Comparison of ENCODE assay signal across 8 cellular contexts in genomic region chr1:180501865-180502360, GRCh38. TPM values are rescaled to one million over a fixed set of nuclear protein-coding genes. Genes with fewer than 3 reads are reported as not detected.
DNase-seq lines count a peak whose midpoint lies in the region; ATAC-seq, FAIRE-seq and TF ChIP-seq lines count a peak whose summit lies in the region.
"Had no signal": no experiment of that assay in that cellular context is flagged by ENCODE, and none has a peak within 500 bp of the region (broad histone marks: within the 10 kb centered on the region; RNA-seq: fewer than 3 reads in every experiment).

No MANE protein-coding gene starts in this region.

- H3K27ac Mint-ChIP-seq in T-helper 17 cell: peak overlapping the region; percentile 96

- peak overlapping the region; percentile 94 for H3K4me3 Mint-ChIP-seq in T-helper 17 cell

- H3K27me3 Mint-ChIP-seq in T-helper 17 cell: no peaks in the 10 kb centered on the region

- H3K9me3 ChIP-seq in T-helper 17 cell (ENCODE audit: control insufficient read depth, low read length, poor library complexity, severe bottlenecking): no peaks in the 10 kb centered on the region
- no peaks in the 10 kb centered on the region for H3K9me3 ChIP-seq in skeletal muscle tissue (ENCODE audit: control insufficient read depth in 3 of 3, low read length in 3 of 3)

- H3K36me3 Mint-ChIP-seq in T-helper 17 cell (ENCODE audit: low read depth): no peaks in the 10 kb centered on the region

- H3K9ac ChIP-seq in skeletal muscle tissue (ENCODE audit: low read depth in 1 of 3, low read length in 3 of 3): peak overlapping the region; percentile 89 to 96 (median 94)

- H3K4me3 ChIP-seq in foreskin fibroblast (ENCODE audit: low read depth in 1 of 2, low read length in 2 of 2): peak overlapping the region; percentile 74 to 91
- peak overlapping the region; percentile 88 to 100 (median 99) for H3K4me3 ChIP-seq in skeletal muscle tissue (ENCODE audit: low read length in 3 of 3)

- TF ChIP-seq POLR2A in GM12891 (IDR thresholded peaks at IDR 0.05; ENCODE audit: low read depth, low read length): no peak

- DNase-seq in GM12891 (ENCODE audit: insufficient read length, low spot score) (peak; percentile 49), HuH-7.5 (ENCODE audit: low spot score) (peak; percentile 62), T-helper 17 cell (peak; percentile 14 to 27 (median 16)), foreskin fibroblast (no peak), DMS 273 (lab: John Stamatoyannopoulos, UW; ENCODE audit: unreplicated experiment) (no peak)

- TF ChIP-seq CTCF in foreskin fibroblast (IDR thresholded peaks at IDR 0.05; ENCODE audit: low read depth, low read length): no peak

- no peaks in the 10 kb centered on the region for H3K36me3 ChIP-seq in skeletal muscle tissue (ENCODE audit: control insufficient read depth in 3 of 3, insufficient read depth in 3 of 3, low read length in 3 of 3)

- H3K27me3 ChIP-seq in skeletal muscle tissue (ENCODE audit: control insufficient read depth in 3 of 3, insufficient read depth in 3 of 3, low read length in 3 of 3): no peaks in the 10 kb centered on the region

- ATAC-seq in GM21526 (IDR thresholded peaks at IDR 0.05; ENCODE audit: low FRiP score, unreplicated experiment) (peak; percentile 24), T-helper 17 cell (peak; percentile 14)

- peaks cover 27% of the 10 kb centered on the region for H3K4me1 Mint-ChIP-seq in T-helper 17 cell

- peak overlapping the region; percentile 82 for H3K27ac ChIP-seq in skeletal muscle tissue (ENCODE audit: low read depth, low read length)

- peaks cover 8 to 21% (median 14%) of the 10 kb centered on the region in 3 donors for H3K4me1 ChIP-seq in skeletal muscle tissue (ENCODE audit: control insufficient read depth in 3 of 3, insufficient read depth in 3 of 3, low read length in 3 of 3)

- FAIRE-seq in GM12891 (lab: Jason Lieb, UNC): no peak
- FAIRE-seq: endometrium had no signal

TF ChIP-seq in GM12891, 5 proteins besides CTCF, POLR2A, EP300 and RAD21:
- TF ChIP-seq POU2F2 (IDR thresholded peaks at IDR 0.05; ENCODE audit: low read depth, low read length): no peak
- TF ChIP-seq PAX5 (IDR thresholded peaks at IDR 0.05; ENCODE audit: insufficient read depth, low read length, severe bottlenecking): no peak
- TF ChIP-seq TAF1 (IDR thresholded peaks at IDR 0.05; ENCODE audit: low read depth, low read length): no peak
- TF ChIP-seq SPI1 (IDR thresholded peaks at IDR 0.05; ENCODE audit: low read depth, low read length): no peak
- no peak for TF ChIP-seq POLR2AphosphoS5 (IDR thresholded peaks at IDR 0.05; ENCODE audit: low read depth, low read length)

RNA-seq across cellular contexts. Expression of gene ACBD6, which starts 0.5 kb away (rescaled TPM):
- 58.9 TPM for polyA plus RNA-seq in GM12891 (2012; ENCODE audit: low read depth, missing spikeins)
- total RNA-seq in T-helper 17 cell (10 to 100 TPM; 28.9 to 33.1 TPM), skeletal muscle tissue (40.7 TPM)

RNA-seq across cellular contexts. Expression of gene OVAAL, which starts 56.9 kb away (rescaled TPM):
- polyA plus RNA-seq in GM12891 (2012; ENCODE audit: low read depth, missing spikeins): not detected
- total RNA-seq in T-helper 17 cell: not detected
- total RNA-seq in skeletal muscle tissue: not detected

Comparison
In these comparisons a context has a peak if more than half of its experiments do, and no peak if none do; other contexts are left out.
1. DNase-seq: peak in GM12891 (single experiment), HuH-7.5 (single experiment) and T-helper 17 cell (3 of 3); none in foreskin fibroblast (0 of 2) and DMS 273 (single experiment).